Comparison of ENCODE assay signal across 8 cellular contexts in genomic region chr14:60064491-60065072, GRCh38. TPM values are rescaled to one million over a fixed set of nuclear protein-coding genes. Genes with fewer than 3 reads are reported as not detected.
A peak's percentile ranks its signal among the peaks of the same experiment; 100 is the strongest.
DNase-seq lines count a peak whose midpoint lies in the region; ATAC-seq, FAIRE-seq and TF ChIP-seq lines count a peak whose summit lies in the region.

No MANE protein-coding gene starts in this region.

- BruUV-seq in A673 (replicated peaks; lab: Mats Ljungman, UMichigan), result no TSS peak

- in situ Hi-C loops in T47D (cut with HindIII; ENCODE audit: low pct_unique_long_range_greater_than_20kb, low sequenced_read_pairs), result no loop called here

- DNase-seq in A673 (ENCODE audit: low spot score) (peak; percentile 45), GM12891 (ENCODE audit: insufficient read length, low spot score) (peak; percentile 5), NCI-H1694 treated with DMSO at 0.1 percent for 48 hours (lab: John Stamatoyannopoulos, UW) (peak; percentile 74), T47D (ENCODE audit: low read depth in 1 of 2, low spot score in 1 of 2) (peak; percentile 22 to 49), lung microvascular endothelial cell (ENCODE audit: low read depth in 2 of 2) (peak; percentile 45 to 60), caudate nucleus (lab: John Stamatoyannopoulos, UW) (no peak), left colon (no peak)
- DNase-seq in activated CD4-positive, alpha-beta T cell treated with anti-CD3 and anti-CD28 coated beads, Interleukin-2, amount 50 U/mL, for 48 hours, result no peak

- intact Hi-C loops in A673 (cut with micrococcal nuclease; ENCODE audit: unreplicated experiment) (loop anchor here (5.0 kb wide), 2 partner anchors 103 to 118 kb away; partner anchors contain the start of gene DHRS7), left colon (cut with DNase I, micrococcal nuclease) (loop anchor here in 1 of 2 donors (2.0 kb wide), 1 partner anchor 120 kb away; no protein-coding TSS in a partner anchor)

- H3K9me3 ChIP-seq in A673 (ENCODE audit: low read depth, low read length, poor library complexity, severe bottlenecking), result no peaks in the 10 kb centered on the region

- FAIRE-seq in GM12891 (lab: Jason Lieb, UNC), result peak; percentile 54

- TF ChIP-seq CTCF in A673 (conservative IDR thresholded peaks at IDR 0.05; ENCODE audit: low read depth, low read length), result peak; percentile 67

- H3K4me1 ChIP-seq in A673 (ENCODE audit: insufficient read depth, low read length, poor library complexity, severe bottlenecking), result no peaks in the 10 kb centered on the region

- POLR2A ChIA-PET in A673 (lab: Charles Lee; ENCODE audit: low non-redundant PET), result no interaction called here

- CTCF ChIA-PET in A673 (lab: Charles Lee), result interaction anchor here (0.9 kb wide), 1 partner anchor 100 kb away, joined by 3 read pairs; the partner anchor contains the start of gene DHRS7

- H3K4me3 ChIP-seq in A673 (ENCODE audit: low read depth, low read length, poor library complexity, severe bottlenecking), result no peak overlapping the region

- no peaks in the 10 kb centered on the region for H3K36me3 ChIP-seq in A673 (ENCODE audit: insufficient read depth, low read length, poor library complexity, severe bottlenecking)

- ATAC-seq in left colon, result no peak

- H3K27me3 ChIP-seq in A673 (replicated peaks; ENCODE audit: insufficient read depth, low read depth, low read length, poor library complexity), result no peaks in the 10 kb centered on the region

- H3K27ac ChIP-seq in A673 (ENCODE audit: low read depth, low read length, poor library complexity, severe bottlenecking), result no peak overlapping the region
- H3K27ac ChIP-seq in caudate nucleus (ENCODE audit: low read depth, low read length), result no peak overlapping the region

- TF ChIP-seq POLR2A in GM12891 (IDR thresholded peaks at IDR 0.05; ENCODE audit: low read depth, low read length), result no peak

TF ChIP-seq in GM12891, 5 proteins besides CTCF, POLR2A, EP300 and RAD21:
- TF ChIP-seq TAF1 (IDR thresholded peaks at IDR 0.05; ENCODE audit: low read depth, low read length), result no peak
- TF ChIP-seq POU2F2 (IDR thresholded peaks at IDR 0.05; ENCODE audit: low read depth, low read length), result no peak
- no peak for TF ChIP-seq PAX5 (IDR thresholded peaks at IDR 0.05; ENCODE audit: insufficient read depth, low read length, severe bottlenecking)

RNA-seq across cellular contexts. Expression of gene PCNX4, which starts 27.1 kb away (rescaled TPM):
- 64.0 and 66.0 TPM in 2 replicates for total RNA-seq in A673 (2021)
- 14.2 TPM for polyA plus RNA-seq in GM12891 (2012; ENCODE audit: low read depth, missing spikeins)
- 44.0 and 71.0 TPM in 2 replicates for total RNA-seq in lung microvascular endothelial cell
- 10 to 100 TPM; 24.9 to 27.6 TPM for total RNA-seq in left colon

Comparison
In these comparisons a context has a peak if more than half of its experiments do, and no peak if none do; other contexts are left out.
1. DNase-seq: peak in A673 (single experiment), GM12891 (single experiment), NCI-H1694 treated with DMSO at 0.1 percent for 48 hours (single experiment), T47D (2 of 2) and lung microvascular endothelial cell (2 of 2); none in activated CD4-positive, alpha-beta T cell treated with anti-CD3 and anti-CD28 coated beads, Interleukin-2, amount 50 U/mL, for 48 hours (0 of 2), caudate nucleus (0 of 61) and left colon (0 of 2).